7 cellular contexts compared by ENCODE assay signal in the genomic region with DNA sequence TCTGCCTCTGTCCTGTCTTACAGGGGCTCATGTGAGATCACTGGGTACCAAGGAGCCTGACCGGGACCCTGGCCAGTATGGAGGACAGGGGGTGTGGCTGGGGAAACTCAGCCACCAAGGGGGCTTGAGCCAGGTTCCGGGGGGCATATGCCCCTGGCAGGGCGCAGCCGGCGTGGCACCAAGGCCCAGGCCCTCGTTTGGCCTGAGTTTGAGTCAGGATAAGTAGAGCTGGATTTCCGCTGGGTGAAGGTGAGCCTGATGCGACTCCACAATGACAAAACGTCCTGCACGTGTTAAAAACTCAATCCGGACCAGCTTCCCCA.
A peak's percentile ranks its signal among the peaks of the same experiment; 100 is the strongest.
DNase-seq lines count a peak whose midpoint lies in the region; ATAC-seq and TF ChIP-seq lines count a peak whose summit lies in the region.

No MANE protein-coding gene starts in this region.

- H3K36me3 ChIP-seq in neuron (ENCODE audit: insufficient read depth, low read length) = no peaks in the 10 kb centered on the region

- H3K9me3 ChIP-seq in neuron (ENCODE audit: low read length) = no peaks in the 10 kb centered on the region

- TF ChIP-seq CTCF in choroid plexus epithelial cell (conservative IDR thresholded peaks at IDR 0.05; ENCODE audit: low read depth, low read length) = no peak

- peak overlapping the region; percentile 64 for H3K4me3 ChIP-seq in choroid plexus epithelial cell (ENCODE audit: low read depth, low read length)
- peak overlapping the region; percentile 51 for H3K4me3 ChIP-seq in neuron (ENCODE audit: low read length)

- DNase-seq in choroid plexus epithelial cell (ENCODE audit: low read depth) (no peak), nucleus accumbens (lab: John Stamatoyannopoulos, UW) (no peak), NCI-H526 treated with DMSO at 0.1 percent for 48 hours (lab: John Stamatoyannopoulos, UW) (no peak), OCI-M1 (lab: John Stamatoyannopoulos, UW) (no peak)

- H2AFZ ChIP-seq in neuron (ENCODE audit: low read depth, low read length) = peak overlapping the region; percentile 24

- ATAC-seq in GM19395 (IDR thresholded peaks at IDR 0.05; ENCODE audit: unreplicated experiment) (peak; percentile 32), HG03571 (IDR thresholded peaks at IDR 0.05; ENCODE audit: unreplicated experiment) (peak; percentile 17)

- peaks cover 8% of the 10 kb centered on the region for H3K4me1 ChIP-seq in neuron (ENCODE audit: insufficient read depth, low read length)

- peaks cover 31% of the 10 kb centered on the region for H3K27me3 ChIP-seq in neuron (ENCODE audit: insufficient read depth, low read length)
